ENCODE assay signal across 8 cellular contexts in genomic region chr17:31068291-31068690, GRCh38. TPM values are rescaled to one million over a fixed set of nuclear protein-coding genes. Genes with fewer than 3 reads are reported as not detected.
DNase-seq lines count a peak whose midpoint lies in the region; TF ChIP-seq lines count a peak whose summit lies in the region.

No MANE protein-coding gene starts in this region.

- peak overlapping the region; percentile 40 for H3K4me2 ChIP-seq in smooth muscle cell

- H3K36me3 ChIP-seq in smooth muscle cell (ENCODE audit: low read depth) (no peaks in the 10 kb centered on the region), ovary (no peaks in the 10 kb centered on the region)

- H3K27me3 ChIP-seq in smooth muscle cell (ENCODE audit: low read depth) (no peaks in the 10 kb centered on the region), ovary (no peaks in the 10 kb centered on the region)

- intact Hi-C loops in ovary (cut with DNase I), result no loop called here

- H3K4me1 ChIP-seq in smooth muscle cell (ENCODE audit: low read depth) (peaks cover 10% of the 10 kb centered on the region), ovary (ENCODE audit: insufficient read depth) (no peaks in the 10 kb centered on the region)

- TF ChIP-seq EP300 in ovary (IDR thresholded peaks at IDR 0.05), result no peak

- no peak overlapping the region for H2AFZ ChIP-seq in smooth muscle cell (ENCODE audit: low read depth)

- H3F3A ChIP-seq in smooth muscle cell (ENCODE audit: low read depth), result no peaks in the 10 kb centered on the region

- no peaks in the 10 kb centered on the region for H4K20me1 ChIP-seq in smooth muscle cell (ENCODE audit: low read depth)

- no peaks in the 10 kb centered on the region for H3K9me3 ChIP-seq in smooth muscle cell (replicated peaks; ENCODE audit: low read depth)
- H3K9me3 ChIP-seq in ovary, result no peaks in the 10 kb centered on the region

- TF ChIP-seq POLR2A in ovary (IDR thresholded peaks at IDR 0.05), result no peak

- H3K27ac ChIP-seq in smooth muscle cell (ENCODE audit: low read depth), result peak overlapping the region; percentile 60
- H3K27ac ChIP-seq in ovary, result no peak overlapping the region

- H3K79me2 ChIP-seq in smooth muscle cell (ENCODE audit: low read depth), result no peaks in the 10 kb centered on the region

- H3K4me3 ChIP-seq in smooth muscle cell (no peak overlapping the region), ovary (no peak overlapping the region)

- 49% methylated on average over 4 of the region's 4 CpGs for WGBS in smooth muscle cell (ENCODE audit: low lambda C conversion rate)
- WGBS in ovary, 3 donors, result 69 to 73% (median 69%) methylated on average over 4 of the region's 4 CpGs

- TF ChIP-seq CTCF in smooth muscle cell (IDR thresholded peaks at IDR 0.05; ENCODE audit: borderline replicate concordance, insufficient read depth, poor library complexity, severe bottlenecking), result peak; percentile 26
- TF ChIP-seq CTCF in ovary (IDR thresholded peaks at IDR 0.05), result no peak

- DNase-seq in NCI-H2107 treated with DMSO at 0.1 percent for 48 hours (lab: John Stamatoyannopoulos, UW; ENCODE audit: unreplicated experiment), result peak; percentile 7
- DNase-seq in NCI-H2107 (lab: John Stamatoyannopoulos, UW), result no peak
- DNase-seq in NCI-H69 (lab: John Stamatoyannopoulos, UW), result peak; percentile 53
- peak; percentile 7 to 23 (median 17) for DNase-seq in activated CD8-positive, alpha-beta memory T cell treated with anti-CD3 and anti-CD28 coated beads for 48 hours (ENCODE audit: low read depth in 2 of 3, low spot score in 2 of 3)
- peak; percentile 60 for DNase-seq in foreskin melanocyte
- DNase-seq in smooth muscle cell (lab: John Stamatoyannopoulos, UW; ENCODE audit: unreplicated experiment), result no peak
- no peak for DNase-seq in ovary
- no peak for DNase-seq in HuH-7.5 (ENCODE audit: low spot score)

- no peak overlapping the region for H3K9ac ChIP-seq in smooth muscle cell (ENCODE audit: low read depth)

RNA-seq across cellular contexts. Expression of gene NF1, which starts 26.5 kb away (rescaled TPM):
- 59.7 and 74.3 TPM in 2 replicates for total RNA-seq in smooth muscle cell
- polyA plus RNA-seq in smooth muscle cell, result 7.6 and 19.4 TPM in 2 replicates
- 10 to 100 TPM; 45.5 to 62.0 (median 58.1) TPM for total RNA-seq in ovary
- 10 to 100 TPM; 11.1 to 27.0 TPM for polyA plus RNA-seq in ovary

Comparison
In these comparisons a context has a peak if more than half of its experiments do, and no peak if none do; other contexts are left out.
1. DNase-seq: peak in NCI-H2107 treated with DMSO at 0.1 percent for 48 hours (single experiment), NCI-H69 (single experiment), activated CD8-positive, alpha-beta memory T cell treated with anti-CD3 and anti-CD28 coated beads for 48 hours (3 of 3) and foreskin melanocyte (single experiment); none in NCI-H2107 (single experiment), smooth muscle cell (single experiment), ovary (0 of 5) and HuH-7.5 (single experiment).